In genomic region chr16:15398618-15399316, GRCh38 we compare ENCODE assay signal across 1 cellular context.
TF ChIP-seq lines count a peak whose summit lies in the region.

No MANE protein-coding gene starts in this region.

TF ChIP-seq in K562, 482 proteins besides CTCF, POLR2A, EP300 and RAD21:
- no peak for TF ChIP-seq ZNF778 (CRISPR knock-in tag; IDR thresholded peaks at IDR 0.05)
- peak; percentile 79 for TF ChIP-seq SPI1 (IDR thresholded peaks at IDR 0.05; ENCODE audit: borderline replicate concordance, low read depth, low read length)
